ENCODE assay signal across 1 cellular context in genomic region chr2:171146633-171147032, GRCh38.
TF ChIP-seq lines count a peak whose summit lies in the region.

No MANE protein-coding gene starts in this region.

TF ChIP-seq in endothelial cell of umbilical vein, 7 proteins besides CTCF, POLR2A, EP300 and RAD21 (continued from another document):
- TF ChIP-seq GATA2 (IDR thresholded peaks at IDR 0.05; ENCODE audit: insufficient read depth, insufficient read length, low read depth, low read length): no peak
- TF ChIP-seq MYC (IDR thresholded peaks at IDR 0.05; ENCODE audit: low read depth, low read length): no peak
TF ChIP-seq in endothelial cell of umbilical vein: peak in this region for 0.
